9 cellular contexts compared by ENCODE assay signal in the genomic region with DNA sequence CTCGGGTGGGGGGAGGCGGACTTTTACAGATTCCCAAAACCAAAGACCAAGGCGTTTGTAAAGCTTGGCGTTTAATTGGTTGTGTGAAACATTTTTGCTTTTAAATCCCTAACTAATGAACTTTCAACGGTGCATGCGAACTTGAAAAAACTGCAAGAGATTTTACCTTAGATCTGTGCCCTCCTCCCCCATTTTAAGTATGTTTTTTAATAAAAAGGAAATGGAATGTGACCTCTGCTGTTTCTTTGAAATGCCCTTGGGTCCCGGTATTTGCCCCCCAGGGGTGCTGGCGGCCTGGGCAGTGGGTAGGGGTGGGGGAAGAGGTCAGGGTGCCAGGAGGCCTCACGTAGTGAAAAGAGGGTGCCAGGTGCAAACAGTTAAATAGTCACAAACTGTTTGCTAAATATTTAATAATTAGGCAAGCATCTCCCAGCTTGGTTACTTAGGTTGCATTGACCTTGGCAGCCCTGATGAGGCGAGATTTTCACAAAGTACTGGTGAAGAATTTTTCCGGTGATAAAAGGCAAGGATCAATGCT.
DNase-seq lines count a peak whose midpoint lies in the region; ATAC-seq, FAIRE-seq and TF ChIP-seq lines count a peak whose summit lies in the region.
"Had no signal": no experiment of that assay in that cellular context is flagged by ENCODE, and none has a peak within 500 bp of the region (broad histone marks: within the 10 kb centered on the region; RNA-seq: fewer than 3 reads in every experiment).

No MANE protein-coding gene starts in this region.

- H3K4me3 ChIP-seq in effector memory CD4-positive, alpha-beta T cell (ENCODE audit: insufficient read depth, low read depth, low read length, poor library complexity, severe bottlenecking): peak overlapping the region; percentile 25

- H3K27me3 Mint-ChIP-seq in stimulated activated naive CD8-positive, alpha-beta T cell treated with anti-CD3 and anti-CD28 coated beads, Interleukin-15, amount 100 ng/mL, for 72 hours: peaks cover 55% of the 10 kb centered on the region
- peaks cover 65% of the 10 kb centered on the region for H3K27me3 Mint-ChIP-seq in nephron progenitor cell (ENCODE audit: low read depth, poor library complexity)

- H3K4me1 Mint-ChIP-seq in stimulated activated naive CD8-positive, alpha-beta T cell treated with anti-CD3 and anti-CD28 coated beads, Interleukin-15, amount 100 ng/mL, for 72 hours: peaks cover 7% of the 10 kb centered on the region
- H3K4me1 Mint-ChIP-seq in nephron progenitor cell: peaks cover 17% of the 10 kb centered on the region

- H3K9me3 Mint-ChIP-seq in stimulated activated naive CD8-positive, alpha-beta T cell treated with anti-CD3 and anti-CD28 coated beads, Interleukin-15, amount 100 ng/mL, for 72 hours: no peaks in the 10 kb centered on the region
- H3K9me3 Mint-ChIP-seq in nephron progenitor cell: no peaks in the 10 kb centered on the region

- H3K36me3 Mint-ChIP-seq in nephron progenitor cell (ENCODE audit: low read depth): no peaks in the 10 kb centered on the region

- ATAC-seq in stimulated activated naive CD8-positive, alpha-beta T cell treated with anti-CD3 and anti-CD28 coated beads, Interleukin-15, amount 100 ng/mL, for 72 hours: no peak
- no peak for ATAC-seq in stimulated activated naive CD8-positive, alpha-beta T cell treated with anti-CD3 and anti-CD28 coated beads, Interleukin-15, Interleukin-2, amounts not matched to agents 100 U/mL and 50 U/mL, for 24 hours

- peak overlapping the region; percentile 37 to 65 for H3K4me3 Mint-ChIP-seq in stimulated activated naive CD8-positive, alpha-beta T cell treated with anti-CD3 and anti-CD28 coated beads, Interleukin-15, amount 100 ng/mL, for 72 hours
- H3K4me3 Mint-ChIP-seq in nephron progenitor cell: peak overlapping the region; percentile 73

- H3K9me3 ChIP-seq in effector memory CD4-positive, alpha-beta T cell (ENCODE audit: control insufficient read depth, low read length): no peaks in the 10 kb centered on the region

- no peak for TF ChIP-seq CTCF in nephron progenitor cell (IDR thresholded peaks at IDR 0.05)
- no peak for TF ChIP-seq CTCF in D721Med (IDR thresholded peaks at IDR 0.05; ENCODE audit: insufficient read depth, missing control alignments)

- no peak for FAIRE-seq in D721Med (lab: Jason Lieb, UNC)
- FAIRE-seq: endometrium had no signal

- H3K36me3 ChIP-seq in effector memory CD4-positive, alpha-beta T cell (ENCODE audit: control insufficient read depth, insufficient read depth, low read length): no peaks in the 10 kb centered on the region

- no peak overlapping the region for H3K27ac ChIP-seq in effector memory CD4-positive, alpha-beta T cell (ENCODE audit: insufficient read depth, low read length, poor library complexity, severe bottlenecking)

- H3K27ac Mint-ChIP-seq in stimulated activated naive CD8-positive, alpha-beta T cell treated with anti-CD3 and anti-CD28 coated beads, Interleukin-15, amount 100 ng/mL, for 72 hours: no peak overlapping the region
- no peak overlapping the region for H3K27ac Mint-ChIP-seq in nephron progenitor cell

- peaks cover 9% of the 10 kb centered on the region for H3K4me1 ChIP-seq in effector memory CD4-positive, alpha-beta T cell (ENCODE audit: control insufficient read depth, insufficient read depth, low read length, poor library complexity, severe bottlenecking)

- no peak for DNase-seq in stimulated activated naive CD8-positive, alpha-beta T cell treated with anti-CD3 and anti-CD28 coated beads, Interleukin-15, amount 100 ng/mL, for 72 hours
- no peak for DNase-seq in stimulated activated naive CD8-positive, alpha-beta T cell treated with anti-CD3 and anti-CD28 coated beads, Interleukin-15, Interleukin-2, amounts not matched to agents 100 U/mL and 50 U/mL, for 24 hours
- DNase-seq in effector memory CD4-positive, alpha-beta T cell: no peak
- DNase-seq in nephron progenitor cell (no peak), D721Med (ENCODE audit: insufficient read length, low spot score) (no peak), NCI-H2171 (lab: John Stamatoyannopoulos, UW) (no peak), NCI-H2107 treated with DMSO at 0.1 percent for 48 hours (lab: John Stamatoyannopoulos, UW; ENCODE audit: unreplicated experiment) (no peak), GM19240 (ENCODE audit: insufficient read length, low spot score) (no peak)

- peaks cover 3% of the 10 kb centered on the region for H3K27me3 ChIP-seq in effector memory CD4-positive, alpha-beta T cell (replicated peaks; ENCODE audit: control insufficient read depth, insufficient read depth, low read length, poor library complexity, severe bottlenecking)
